In the genomic region with DNA sequence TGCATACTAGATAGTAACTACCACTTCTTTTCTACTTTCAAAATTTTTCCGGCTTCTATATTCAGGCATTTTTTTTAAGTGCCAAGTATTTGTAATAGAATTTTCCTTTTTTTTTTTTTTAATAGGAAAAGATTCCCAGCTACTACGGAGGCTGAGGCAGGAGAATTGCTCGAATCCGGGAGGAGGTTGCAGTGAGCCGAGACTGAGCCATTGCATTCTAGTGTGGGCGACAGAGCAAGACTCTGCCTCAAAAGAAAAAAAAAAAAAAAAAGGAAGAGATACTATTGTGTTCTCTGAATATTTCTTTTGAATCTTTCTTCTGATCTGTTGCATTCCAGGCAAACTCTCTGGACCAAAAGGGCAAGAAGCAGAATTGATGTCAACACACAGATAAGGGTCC, we compare ENCODE assay signal across 18 cellular contexts.
"Had no signal": no experiment of that assay in that cellular context is flagged by ENCODE, and none has a peak within 500 bp of the region (broad histone marks: within the 10 kb centered on the region; RNA-seq: fewer than 3 reads in every experiment).

No MANE protein-coding gene starts in this region.

- ATAC-seq: activated T-cell treated with anti-CD3 and anti-CD28 coated beads, Interleukin-2, amount 50 U/mL, for 72 hours; naive thymus-derived CD4-positive, alpha-beta T cell; psoas muscle; sciatic nerve; stimulated activated effector memory CD8-positive, alpha-beta T cell treated with anti-CD3 and anti-CD28 coated beads, Interleukin-12 subunit alpha, Interleukin-12 subunit beta, amount 100 ng/mL, for 72 hours had no signal

- H3K4me3 Mint-ChIP-seq: activated naive CD8-positive, alpha-beta T cell; activated T-cell treated with anti-CD3 and anti-CD28 coated beads, Interleukin-2, amount 50 U/mL, for 72 hours; naive thymus-derived CD4-positive, alpha-beta T cell; neural progenitor cell; stimulated activated effector memory CD8-positive, alpha-beta T cell treated with anti-CD3 and anti-CD28 coated beads, Interleukin-12 subunit alpha, Interleukin-12 subunit beta, amount 100 ng/mL, for 72 hours had no signal

- H3K9me3 Mint-ChIP-seq: activated T-cell treated with anti-CD3 and anti-CD28 coated beads, Interleukin-2, amount 50 U/mL, for 72 hours; neural progenitor cell had no signal

- H3K36me3 Mint-ChIP-seq: activated naive CD8-positive, alpha-beta T cell; naive thymus-derived CD4-positive, alpha-beta T cell; stimulated activated effector memory CD8-positive, alpha-beta T cell treated with anti-CD3 and anti-CD28 coated beads, Interleukin-12 subunit alpha, Interleukin-12 subunit beta, amount 100 ng/mL, for 72 hours had no signal

- H3K27ac Mint-ChIP-seq: activated naive CD8-positive, alpha-beta T cell; activated T-cell treated with anti-CD3 and anti-CD28 coated beads, Interleukin-2, amount 50 U/mL, for 72 hours; naive thymus-derived CD4-positive, alpha-beta T cell; neural progenitor cell; stimulated activated effector memory CD8-positive, alpha-beta T cell treated with anti-CD3 and anti-CD28 coated beads, Interleukin-12 subunit alpha, Interleukin-12 subunit beta, amount 100 ng/mL, for 72 hours had no signal

- H3K4me1 Mint-ChIP-seq: naive thymus-derived CD4-positive, alpha-beta T cell; stimulated activated effector memory CD8-positive, alpha-beta T cell treated with anti-CD3 and anti-CD28 coated beads, Interleukin-12 subunit alpha, Interleukin-12 subunit beta, amount 100 ng/mL, for 72 hours had no signal

- H3K27ac ChIP-seq: brain microvascular endothelial cell, heart right ventricle, neural progenitor cell, ovary, psoas muscle had no signal

- DNase-seq: activated CD4-positive, alpha-beta T cell treated with anti-CD3 and anti-CD28 coated beads for 1 hour; activated gamma-delta T cell; activated T-cell treated with anti-CD3 and anti-CD28 coated beads, Interleukin-2, amount 50 U/mL, for 72 hours; brain microvascular endothelial cell; central memory CD4-positive, alpha-beta T cell; dorsolateral prefrontal cortex; heart right ventricle; kidney glomerular epithelial cell; mesenchymal stem cell; naive thymus-derived CD4-positive, alpha-beta T cell; ovary; psoas muscle; stimulated activated CD4-positive, alpha-beta T cell treated with anti-CD3 and anti-CD28 coated beads, Interleukin-4, amount 100 ng/mL, for 24 hours; T1000 had no signal
